ENCODE assay signal across 27 cellular contexts in genomic region chr10:28840202-28840601, GRCh38.
A peak's percentile ranks its signal among the peaks of the same experiment; 100 is the strongest.
DNase-seq lines count a peak whose midpoint lies in the region; ATAC-seq, FAIRE-seq and TF ChIP-seq lines count a peak whose summit lies in the region.
"Had no signal": no experiment of that assay in that cellular context is flagged by ENCODE, and none has a peak within 500 bp of the region (broad histone marks: within the 10 kb centered on the region; RNA-seq: fewer than 3 reads in every experiment).

No MANE protein-coding gene starts in this region.

- no peak overlapping the region for H3K27ac Mint-ChIP-seq in astrocyte (ENCODE audit: unreplicated experiment)
- H3K27ac Mint-ChIP-seq: activated CD4-positive, alpha-beta memory T cell treated with anti-CD3 and anti-CD28 coated beads for 36 hours; activated naive CD8-positive, alpha-beta T cell treated with anti-CD3 and anti-CD28 coated beads, Interleukin-2, amount 50 U/mL, for 24 hours; CD8-positive, alpha-beta T cell; immature natural killer cell; progenitor cell of endocrine pancreas had no signal

- peak overlapping the region in 9 of 10 donors; percentile 42 to 78 (median 56) for H3K27ac ChIP-seq in heart right ventricle
- peak overlapping the region; percentile 3 for H3K27ac ChIP-seq in astrocyte (ENCODE audit: low read depth, low read length)
- peak overlapping the region; percentile 80 for H3K27ac ChIP-seq in mesodermal cell (ENCODE audit: low read depth, low read length, severe bottlenecking)
- H3K27ac ChIP-seq in uterus, result peak overlapping the region; percentile 62 to 79
- H3K27ac ChIP-seq in aorta (ENCODE audit: low read depth in 1 of 2, low read length in 2 of 2), result no peak overlapping the region
- H3K27ac ChIP-seq: dorsolateral prefrontal cortex, PC-9, tibial nerve had no signal

- peaks cover 0 to 13% (median 8%) of the 10 kb centered on the region in 11 donors for H3K9me3 ChIP-seq in heart right ventricle
- H3K9me3 ChIP-seq in astrocyte (ENCODE audit: insufficient read depth, low read depth, low read length), result peaks cover 9% of the 10 kb centered on the region
- peaks cover 17% of the 10 kb centered on the region for H3K9me3 ChIP-seq in mesodermal cell (ENCODE audit: control insufficient read depth, low read length)
- no peaks in the 10 kb centered on the region for H3K9me3 ChIP-seq in uterus
- H3K9me3 ChIP-seq in aorta (ENCODE audit: control insufficient read depth, low read length), result peaks cover 2% of the 10 kb centered on the region

- no peak for TF ChIP-seq CTCF in heart right ventricle (IDR thresholded peaks at IDR 0.05)
- no peak for TF ChIP-seq CTCF in astrocyte (IDR thresholded peaks at IDR 0.05; ENCODE audit: insufficient read depth, low read depth, low read length)
- no peak for TF ChIP-seq CTCF in uterus (IDR thresholded peaks at IDR 0.05)

- intact Hi-C loops in heart right ventricle (cut with DNase I) (no loop called here), Right ventricle myocardium inferior (cut with DNase I) (loop anchor here (5.0 kb wide), 1 partner anchor 163 kb away; the partner anchor contains the start of gene BAMBI), uterus (cut with DNase I; ENCODE audit: low total_unique reads) (no loop called here), aorta (cut with DNase I) (no loop called here)

- H3K4me3 ChIP-seq in heart right ventricle (no peak overlapping the region), astrocyte (ENCODE audit: insufficient read depth, low read depth, low read length) (no peak overlapping the region), mesodermal cell (ENCODE audit: extremely low read depth, insufficient read depth, low read length, poor library complexity, severe bottlenecking) (no peak overlapping the region), uterus (no peak overlapping the region), aorta (ENCODE audit: low read length in 2 of 2) (no peak overlapping the region)
- H3K4me3 ChIP-seq: body of pancreas, dorsolateral prefrontal cortex, PC-9, tibial nerve had no signal

- no peak overlapping the region for H2AFZ ChIP-seq in astrocyte (ENCODE audit: low read depth, low read length)
- H2AFZ ChIP-seq: PC-9 had no signal

- H3K4me1 Mint-ChIP-seq in astrocyte (ENCODE audit: low read depth, unreplicated experiment), result peaks cover 40% of the 10 kb centered on the region
- H3K4me1 Mint-ChIP-seq: activated naive CD8-positive, alpha-beta T cell treated with anti-CD3 and anti-CD28 coated beads, Interleukin-2, amount 50 U/mL, for 24 hours; H9; immature natural killer cell had no signal

- TF ChIP-seq POLR2A in uterus (IDR thresholded peaks at IDR 0.05), result no peak

- H3K79me2 ChIP-seq in astrocyte (ENCODE audit: insufficient read depth, low read length), result no peaks in the 10 kb centered on the region

- no peaks in the 10 kb centered on the region for H3K9me3 Mint-ChIP-seq in astrocyte (ENCODE audit: unreplicated experiment)
- H3K9me3 Mint-ChIP-seq: activated CD4-positive, alpha-beta memory T cell treated with anti-CD3 and anti-CD28 coated beads for 36 hours; activated naive CD8-positive, alpha-beta T cell treated with anti-CD3 and anti-CD28 coated beads, Interleukin-2, amount 50 U/mL, for 24 hours; CD8-positive, alpha-beta T cell; H9 had no signal

- peak overlapping the region; percentile 49 for H3K4me2 ChIP-seq in astrocyte (ENCODE audit: low read length)
- H3K4me2 ChIP-seq: PC-9 had no signal

- H3K4me1 ChIP-seq in heart right ventricle, result peaks cover 0 to 46% (median 18%) of the 10 kb centered on the region in 9 donors
- H3K4me1 ChIP-seq in astrocyte (ENCODE audit: insufficient read depth, low read length), result peaks cover 34% of the 10 kb centered on the region
- peaks cover 30% of the 10 kb centered on the region for H3K4me1 ChIP-seq in mesodermal cell (ENCODE audit: control insufficient read depth, insufficient read depth, low read length, poor library complexity, severe bottlenecking)
- H3K4me1 ChIP-seq in uterus, result peaks cover 0 to 6% of the 10 kb centered on the region in 2 donors
- peaks cover 5 to 6% of the 10 kb centered on the region in 2 donors for H3K4me1 ChIP-seq in aorta (ENCODE audit: control insufficient read depth in 1 of 2, insufficient read depth in 2 of 2, low read length in 2 of 2)
- H3K4me1 ChIP-seq: tibial nerve had no signal

- ATAC-seq in heart right ventricle (no peak), Right ventricle myocardium inferior (no peak), aorta (ENCODE audit: low FRiP score) (no peak)
- ATAC-seq: activated naive CD8-positive, alpha-beta T cell treated with anti-CD3 and anti-CD28 coated beads, Interleukin-2, amount 50 U/mL, for 24 hours; CD8-positive, alpha-beta T cell had no signal

- no peaks in the 10 kb centered on the region for H3K36me3 ChIP-seq in heart right ventricle
- no peaks in the 10 kb centered on the region for H3K36me3 ChIP-seq in astrocyte (ENCODE audit: insufficient read depth, low read length)
- no peaks in the 10 kb centered on the region for H3K36me3 ChIP-seq in mesodermal cell (ENCODE audit: control insufficient read depth, insufficient read depth, low read length)
- H3K36me3 ChIP-seq in uterus, result no peaks in the 10 kb centered on the region
- no peaks in the 10 kb centered on the region for H3K36me3 ChIP-seq in aorta (ENCODE audit: control insufficient read depth in 1 of 2, insufficient read depth in 2 of 2, low read length in 1 of 2)
- H3K36me3 ChIP-seq: tibial nerve had no signal

- no peak overlapping the region for H3K4me3 Mint-ChIP-seq in astrocyte (ENCODE audit: unreplicated experiment)
- H3K4me3 Mint-ChIP-seq: activated CD4-positive, alpha-beta memory T cell treated with anti-CD3 and anti-CD28 coated beads for 36 hours; activated naive CD8-positive, alpha-beta T cell treated with anti-CD3 and anti-CD28 coated beads, Interleukin-2, amount 50 U/mL, for 24 hours; CD8-positive, alpha-beta T cell; H9; immature natural killer cell had no signal

- H3K36me3 Mint-ChIP-seq in astrocyte (ENCODE audit: low read depth, unreplicated experiment), result no peaks in the 10 kb centered on the region
- H3K36me3 Mint-ChIP-seq: activated CD4-positive, alpha-beta memory T cell treated with anti-CD3 and anti-CD28 coated beads for 36 hours; CD8-positive, alpha-beta T cell; immature natural killer cell had no signal

- no peaks in the 10 kb centered on the region for H3K27me3 Mint-ChIP-seq in astrocyte (ENCODE audit: low read depth, unreplicated experiment)
- H3K27me3 Mint-ChIP-seq: progenitor cell of endocrine pancreas had no signal

- H4K20me1 ChIP-seq in astrocyte (ENCODE audit: insufficient read depth, low read length), result no peaks in the 10 kb centered on the region

- H3K27me3 ChIP-seq in heart right ventricle (no peaks in the 10 kb centered on the region), astrocyte (ENCODE audit: insufficient read depth, low read length) (no peaks in the 10 kb centered on the region), uterus (no peaks in the 10 kb centered on the region), aorta (ENCODE audit: control insufficient read depth in 1 of 2, insufficient read depth in 2 of 2, low read length in 1 of 2) (no peaks in the 10 kb centered on the region)
- H3K27me3 ChIP-seq: body of pancreas, tibial nerve had no signal

- FAIRE-seq in astrocyte (lab: Jason Lieb, UNC), result no peak
- FAIRE-seq: A204.1, GM19239 had no signal

- WGBS in heart right ventricle, 2 donors, result 62 to 69% methylated on average over 6 of the region's 6 CpGs
- 94 to 100% methylated on average over 3 to 4 of the region's 6 CpGs for WGBS in mesodermal cell (ENCODE audit: insufficient coverage in 2 of 2), 2 experiments
- WGBS in aorta, 2 donors, result 89 to 91% methylated on average over 6 of the region's 6 CpGs

- H3K9ac ChIP-seq in astrocyte (ENCODE audit: low read length), result no peak overlapping the region

- DNase-seq in heart right ventricle (no peak), Right ventricle myocardium inferior (ENCODE audit: missing footprints) (no peak), astrocyte (ENCODE audit: low read depth) (no peak), uterus (no peak), aorta (no peak), AML-193 (lab: John Stamatoyannopoulos, UW) (no peak), NCI-H1092 (lab: John Stamatoyannopoulos, UW) (no peak)
- DNase-seq: activated CD4-positive, alpha-beta memory T cell treated with anti-CD3 and anti-CD28 coated beads for 36 hours; activated CD4-positive, alpha-beta T cell treated with anti-CD3 and anti-CD28 coated beads for 1 hour; activated naive CD4-positive, alpha-beta T cell; activated naive CD8-positive, alpha-beta T cell treated with anti-CD3 and anti-CD28 coated beads, Interleukin-2, amount 50 U/mL, for 24 hours; CD8-positive, alpha-beta T cell; DMS 273 treated with DMSO at 0.1 percent for 48 hours; dorsolateral prefrontal cortex; H9; immature natural killer cell; left colon; MV-4-11; PC-9; stimulated activated CD4-positive, alpha-beta T cell treated with anti-CD3 and anti-CD28 coated beads, Interleukin-15, amount 100 ng/mL, for 24 hours; stimulated activated CD4-positive, alpha-beta T cell treated with anti-CD3 and anti-CD28 coated beads, Interleukin-4, amount 100 ng/mL, for 4 hours had no signal

Comparison
In these comparisons a context has a peak if more than half of its experiments do, and no peak if none do; other contexts are left out.
1. H3K27ac ChIP-seq: peak in heart right ventricle (9 of 10), astrocyte (single experiment), mesodermal cell (single experiment) and uterus (2 of 2); none in aorta (0 of 2).